ENCODE assay signal across 8 cellular contexts in the genomic region with DNA sequence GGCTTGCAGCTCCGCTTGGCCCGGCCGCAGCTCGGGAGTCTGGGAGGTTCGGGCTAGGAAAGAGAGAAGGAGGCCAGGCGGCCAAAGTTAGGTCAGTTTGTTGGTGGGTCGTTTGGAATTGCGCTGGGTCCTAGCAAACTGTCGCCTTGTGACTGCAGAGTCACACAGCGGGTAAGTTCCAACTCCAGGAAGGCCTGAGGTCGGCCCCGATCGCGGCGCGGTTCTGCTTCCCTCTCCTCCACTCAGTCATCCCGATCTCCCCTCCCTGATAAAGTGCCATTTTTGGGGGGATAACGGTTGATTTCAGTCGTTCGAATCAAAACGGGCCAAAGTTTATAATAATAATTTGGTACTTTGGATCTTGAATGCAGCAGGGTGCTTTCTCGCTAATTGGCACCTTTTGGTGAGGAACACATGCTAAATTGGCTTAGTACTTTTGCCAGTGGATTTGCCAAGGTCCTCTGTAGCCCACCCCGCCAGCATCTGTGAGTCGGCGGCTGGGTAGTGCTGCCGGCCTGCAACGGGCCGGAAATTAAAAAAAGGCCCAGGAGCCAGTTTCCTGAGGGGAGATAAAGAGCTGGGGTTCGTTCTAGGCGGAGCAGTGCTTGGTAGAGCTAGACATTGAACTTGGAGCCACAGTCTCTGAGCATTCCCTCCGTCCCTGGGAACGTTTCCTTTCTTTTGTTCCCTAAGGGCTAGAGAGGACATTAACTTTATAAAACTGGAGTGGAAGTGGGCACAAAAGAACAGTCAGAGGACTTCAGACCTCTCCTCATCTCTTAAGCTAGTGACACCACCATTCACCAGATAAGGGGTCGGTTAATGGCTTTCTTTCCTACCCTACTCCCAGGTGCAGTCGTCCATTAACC. TPM values are rescaled to one million over a fixed set of nuclear protein-coding genes. Genes with fewer than 3 reads are reported as not detected.
DNase-seq lines count a peak whose midpoint lies in the region; ATAC-seq and TF ChIP-seq lines count a peak whose summit lies in the region.

No MANE protein-coding gene starts in this region.

- H3K4me3 Mint-ChIP-seq in activated T-cell treated with anti-CD3 and anti-CD28 coated beads, Interleukin-2, amount 50 U/mL, for 72 hours, result peak overlapping the region; percentile 84 to 95

- H3K4me1 Mint-ChIP-seq in activated T-cell treated with anti-CD3 and anti-CD28 coated beads, Interleukin-2, amount 50 U/mL, for 72 hours (ENCODE audit: low read depth), result peaks cover 58% of the 10 kb centered on the region

- H3K27ac ChIP-seq in KMS-11 (peak overlapping the region; percentile 90), trophoblast cell (ENCODE audit: low read depth, low read length) (no peak overlapping the region)

- DNase-seq in activated CD8-positive, alpha-beta memory T cell treated with anti-CD3 and anti-CD28 coated beads, Interleukin-2, amount 50 U/mL, for 48 hours, result peak; percentile 66
- no peak for DNase-seq in activated CD8-positive, alpha-beta memory T cell treated with anti-CD3 and anti-CD28 coated beads, Interleukin-2, amount 50 U/mL, for 4 hours
- DNase-seq in activated T-cell treated with anti-CD3 and anti-CD28 coated beads, Interleukin-2, amount 50 U/mL, for 72 hours, result peak; percentile 30 to 31
- DNase-seq in glomerular visceral epithelial cell (ENCODE audit: extremely low spot score), result peak; percentile 25
- peak in 1 of 2 donors; percentile 38 for DNase-seq in trophoblast cell
- no peak for DNase-seq in inferior parietal cortex (ENCODE audit: extremely low spot score)

- H2AFZ ChIP-seq in KMS-11 (ENCODE audit: low read depth), result peak overlapping the region; percentile 57
- peak overlapping the region; percentile 59 for H2AFZ ChIP-seq in trophoblast cell (ENCODE audit: insufficient read depth, low read length, poor library complexity)

- peak overlapping the region; percentile 99 for H3K18ac ChIP-seq in trophoblast cell (ENCODE audit: low read length)

- H3K4me2 ChIP-seq in KMS-11, result peak overlapping the region; percentile 97
- H3K4me2 ChIP-seq in trophoblast cell (ENCODE audit: low read length), result peak overlapping the region; percentile 90

- H3K27ac Mint-ChIP-seq in activated T-cell treated with anti-CD3 and anti-CD28 coated beads, Interleukin-2, amount 50 U/mL, for 72 hours, result peak overlapping the region; percentile 97

- peak overlapping the region; percentile 94 for H4K91ac ChIP-seq in trophoblast cell (ENCODE audit: low read depth, low read length)

- peak overlapping the region; percentile 100 for H3K4ac ChIP-seq in trophoblast cell (ENCODE audit: low read depth, low read length)

- peak overlapping the region; percentile 85 for H2BK120ac ChIP-seq in trophoblast cell (ENCODE audit: insufficient read depth, low read length, poor library complexity)

- H3K79me1 ChIP-seq in trophoblast cell (ENCODE audit: low read length), result peaks cover 10% of the 10 kb centered on the region

- H4K12ac ChIP-seq in trophoblast cell (ENCODE audit: low read depth, low read length), result peak overlapping the region; percentile 100

- H3K27me3 ChIP-seq in KMS-11 (ENCODE audit: insufficient read depth, low read depth) (no peaks in the 10 kb centered on the region), trophoblast cell (ENCODE audit: insufficient read depth, low read length) (no peaks in the 10 kb centered on the region)

- no peak overlapping the region for H2BK12ac ChIP-seq in trophoblast cell (ENCODE audit: low read length)

- H3K36me3 Mint-ChIP-seq in activated T-cell treated with anti-CD3 and anti-CD28 coated beads, Interleukin-2, amount 50 U/mL, for 72 hours (ENCODE audit: insufficient read depth in 2 of 2), result peaks cover 4 to 10% of the 10 kb centered on the region in 2 donors

- peaks cover 62% of the 10 kb centered on the region for H3K79me2 ChIP-seq in KMS-11 (ENCODE audit: insufficient read depth, low read depth)
- peaks cover 37% of the 10 kb centered on the region for H3K79me2 ChIP-seq in trophoblast cell (ENCODE audit: control insufficient read depth, insufficient read depth, low read length, poor library complexity)

- peak overlapping the region; percentile 99 for H3K14ac ChIP-seq in trophoblast cell (ENCODE audit: low read length)

- H3K4me1 ChIP-seq in KMS-11 (ENCODE audit: low read depth, poor library complexity, severe bottlenecking), result peaks cover 33% of the 10 kb centered on the region
- H3K4me1 ChIP-seq in trophoblast cell (ENCODE audit: control insufficient read depth in 1 of 2, insufficient read depth in 2 of 2, low read length in 2 of 2), result peaks cover 7 to 11% of the 10 kb centered on the region in 2 experiments

- H3K9ac ChIP-seq in KMS-11 (peak overlapping the region; percentile 99), trophoblast cell (ENCODE audit: low read length) (peak overlapping the region; percentile 97)

- TF ChIP-seq CTCF in KMS-11 (conservative IDR thresholded peaks at IDR 0.05; ENCODE audit: low read depth, low read length), result no peak

- H3K9me3 ChIP-seq in trophoblast cell (ENCODE audit: insufficient read depth, low read depth, low read length), result no peaks in the 10 kb centered on the region

- no peak overlapping the region for H3K4me3 ChIP-seq in KMS-11 (IDR thresholded peaks at IDR 0.05; ENCODE audit: insufficient read depth, low read depth, low read length)
- H3K4me3 ChIP-seq in trophoblast cell (ENCODE audit: low read depth, low read length), result peak overlapping the region; percentile 96

- H3K36me3 ChIP-seq in KMS-11 (ENCODE audit: insufficient read depth), result no peaks in the 10 kb centered on the region
- peaks cover 6 to 7% of the 10 kb centered on the region in 2 experiments for H3K36me3 ChIP-seq in trophoblast cell (ENCODE audit: control insufficient read depth in 1 of 2, insufficient read depth in 2 of 2, low read length in 2 of 2)

- ATAC-seq in activated T-cell treated with anti-CD3 and anti-CD28 coated beads, Interleukin-2, amount 50 U/mL, for 72 hours (replicated peaks in 1 of 2), result peak; percentile 2 to 14
- no peak for ATAC-seq in GM19452 (IDR thresholded peaks at IDR 0.05; ENCODE audit: unreplicated experiment)

- peak overlapping the region; percentile 92 for H2AK5ac ChIP-seq in trophoblast cell (ENCODE audit: low read length)

- no peaks in the 10 kb centered on the region for H3K27me3 Mint-ChIP-seq in activated T-cell treated with anti-CD3 and anti-CD28 coated beads, Interleukin-2, amount 50 U/mL, for 72 hours (ENCODE audit: low read depth)

- peaks cover 39% of the 10 kb centered on the region for H4K20me1 ChIP-seq in KMS-11 (ENCODE audit: insufficient read depth)

- no peaks in the 10 kb centered on the region for H3K9me3 Mint-ChIP-seq in activated T-cell treated with anti-CD3 and anti-CD28 coated beads, Interleukin-2, amount 50 U/mL, for 72 hours

- H2BK5ac ChIP-seq in trophoblast cell (ENCODE audit: low read depth, low read length, poor library complexity), result peak overlapping the region; percentile 92

- H4K8ac ChIP-seq in trophoblast cell (ENCODE audit: low read depth, low read length), result peak overlapping the region; percentile 99

- H3K23ac ChIP-seq in trophoblast cell (ENCODE audit: low read length), result peak overlapping the region; percentile 42

- WGBS in trophoblast cell (ENCODE audit: extremely low coverage, insufficient coverage, insufficient read length), result no CpG with 5 or more reads among the region's 34 CpGs

RNA-seq across cellular contexts. Expression of gene UBE2L3, which starts 0.9 kb away (rescaled TPM):
- total RNA-seq in activated T-cell treated with anti-CD3 and anti-CD28 coated beads, Interleukin-2, amount 50 U/mL, for 72 hours, result 10 to 100 TPM; 42.7 to 43.5 TPM
- 103 TPM in 2 replicates for polyA plus RNA-seq in trophoblast cell (2013)

RNA-seq across cellular contexts. Expression of gene RIMBP3C, which starts 17.2 kb away (rescaled TPM):
- total RNA-seq in activated T-cell treated with anti-CD3 and anti-CD28 coated beads, Interleukin-2, amount 50 U/mL, for 72 hours, result under 1 TPM in 1 of 2 donors, not detected in 1; 0.19 TPM
- 0.01 and 0.05 TPM in 2 replicates for polyA plus RNA-seq in trophoblast cell (2013)

Comparison
In these comparisons a context has a peak if more than half of its experiments do, and no peak if none do; other contexts are left out.
1. DNase-seq: peak in activated CD8-positive, alpha-beta memory T cell treated with anti-CD3 and anti-CD28 coated beads, Interleukin-2, amount 50 U/mL, for 48 hours (single experiment), activated T-cell treated with anti-CD3 and anti-CD28 coated beads, Interleukin-2, amount 50 U/mL, for 72 hours (2 of 2) and glomerular visceral epithelial cell (single experiment); none in activated CD8-positive, alpha-beta memory T cell treated with anti-CD3 and anti-CD28 coated beads, Interleukin-2, amount 50 U/mL, for 4 hours (single experiment) and inferior parietal cortex (single experiment).